13 cellular contexts compared by ENCODE assay signal in genomic region chr2:98027955-98028593, GRCh38. TPM values are rescaled to one million over a fixed set of nuclear protein-coding genes. Genes with fewer than 3 reads are reported as not detected.
DNase-seq lines count a peak whose midpoint lies in the region; ATAC-seq and TF ChIP-seq lines count a peak whose summit lies in the region.
"Had no signal": no experiment of that assay in that cellular context is flagged by ENCODE, and none has a peak within 500 bp of the region (broad histone marks: within the 10 kb centered on the region; RNA-seq: fewer than 3 reads in every experiment).

No MANE protein-coding gene starts in this region.

- H3K4me3 ChIP-seq in GM12864 (ENCODE audit: low read depth, low read length) (peak overlapping the region; percentile 29; the same call in 1 of the 2 replicates), MG63 (no peak overlapping the region), smooth muscle cell (no peak overlapping the region)
- H3K4me3 ChIP-seq: gastroesophageal sphincter had no signal

- H3K9me3 ChIP-seq in MG63 (no peaks in the 10 kb centered on the region), smooth muscle cell (replicated peaks; ENCODE audit: low read depth) (no peaks in the 10 kb centered on the region)
- H3K9me3 ChIP-seq: gastroesophageal sphincter had no signal

- H4K20me1 ChIP-seq in smooth muscle cell (ENCODE audit: low read depth), result no peaks in the 10 kb centered on the region

- ATAC-seq in esophagus mucosa (peak; percentile 54), GM21360 (IDR thresholded peaks at IDR 0.05; ENCODE audit: unreplicated experiment) (no peak)
- ATAC-seq: gastroesophageal sphincter had no signal

- H3K4me2 ChIP-seq in smooth muscle cell, result peak overlapping the region; percentile 15

- DNase-seq in GM12864 (ENCODE audit: low read depth), result no peak
- DNase-seq in MG63, result peak; percentile 6
- DNase-seq in smooth muscle cell (lab: John Stamatoyannopoulos, UW; ENCODE audit: unreplicated experiment), result no peak
- DNase-seq in amygdala (lab: John Stamatoyannopoulos, UW), result no peak
- no peak for DNase-seq in DMS79 (lab: John Stamatoyannopoulos, UW)
- DNase-seq in NAMALWA (ENCODE audit: low spot score), result no peak
- DNase-seq: DND-41; stimulated activated CD4-positive, alpha-beta T cell treated with anti-CD3 and anti-CD28 coated beads, Interleukin-2, amount 100 ng/mL, for 24 hours; stimulated activated naive CD4-positive, alpha-beta T cell treated with Interleukin-2 at 50 U/mL for 16 hours had no signal

- no peak overlapping the region for H2AFZ ChIP-seq in smooth muscle cell (ENCODE audit: low read depth)
- H2AFZ ChIP-seq: parathyroid adenoma had no signal

- no peaks in the 10 kb centered on the region for H3F3A ChIP-seq in smooth muscle cell (ENCODE audit: low read depth)

- peak overlapping the region; percentile 70 for H3K27ac ChIP-seq in smooth muscle cell (ENCODE audit: low read depth)
- H3K27ac ChIP-seq: gastroesophageal sphincter, parathyroid adenoma had no signal

- H3K27me3 ChIP-seq in MG63 (no peaks in the 10 kb centered on the region), smooth muscle cell (ENCODE audit: low read depth) (no peaks in the 10 kb centered on the region)
- H3K27me3 ChIP-seq: gastroesophageal sphincter had no signal

- H3K79me2 ChIP-seq in smooth muscle cell (ENCODE audit: low read depth), result no peaks in the 10 kb centered on the region
- H3K79me2 ChIP-seq: parathyroid adenoma had no signal

- peaks cover 16% of the 10 kb centered on the region for H3K4me1 ChIP-seq in smooth muscle cell (ENCODE audit: low read depth)
- H3K4me1 ChIP-seq: parathyroid adenoma had no signal

- TF ChIP-seq CTCF in GM12864 (IDR thresholded peaks at IDR 0.05; ENCODE audit: low read depth, low read length, missing control alignments) (no peak), smooth muscle cell (IDR thresholded peaks at IDR 0.05; ENCODE audit: borderline replicate concordance, insufficient read depth, poor library complexity, severe bottlenecking) (no peak)

- WGBS in smooth muscle cell (ENCODE audit: low lambda C conversion rate), result 23% methylated on average over 4 of the region's 4 CpGs

- H3K9ac ChIP-seq in smooth muscle cell (ENCODE audit: low read depth), result no peak overlapping the region
- H3K9ac ChIP-seq: parathyroid adenoma had no signal

- H3K36me3 ChIP-seq in MG63 (no peaks in the 10 kb centered on the region), smooth muscle cell (ENCODE audit: low read depth) (no peaks in the 10 kb centered on the region)
- H3K36me3 ChIP-seq: gastroesophageal sphincter had no signal

RNA-seq across cellular contexts. Expression of gene TMEM131, which starts 32.3 kb away (rescaled TPM):
- 5.9 and 44.7 TPM in 2 replicates for total RNA-seq in MG63 (2014; rRNA removed; shearing (Covaris generic); ENCODE audit: low replicate concordance)
- total RNA-seq in esophagus mucosa (33.8 TPM), smooth muscle cell (32.3 and 39.0 TPM in 2 replicates)
- polyA plus RNA-seq in smooth muscle cell, result 16.7 and 20.6 TPM in 2 replicates

RNA-seq across cellular contexts. Expression of gene VWA3B, which starts 58.9 kb away (rescaled TPM):
- total RNA-seq in MG63 (2014; rRNA removed; shearing (Covaris generic); ENCODE audit: low replicate concordance), result not detected in 2 replicates
- total RNA-seq in esophagus mucosa, result 0.40 TPM
- not detected in 2 replicates for total RNA-seq in smooth muscle cell
- polyA plus RNA-seq in smooth muscle cell, result not detected in 2 replicates
- total RNA-seq: gastroesophageal sphincter had no signal
